In the genomic region with DNA sequence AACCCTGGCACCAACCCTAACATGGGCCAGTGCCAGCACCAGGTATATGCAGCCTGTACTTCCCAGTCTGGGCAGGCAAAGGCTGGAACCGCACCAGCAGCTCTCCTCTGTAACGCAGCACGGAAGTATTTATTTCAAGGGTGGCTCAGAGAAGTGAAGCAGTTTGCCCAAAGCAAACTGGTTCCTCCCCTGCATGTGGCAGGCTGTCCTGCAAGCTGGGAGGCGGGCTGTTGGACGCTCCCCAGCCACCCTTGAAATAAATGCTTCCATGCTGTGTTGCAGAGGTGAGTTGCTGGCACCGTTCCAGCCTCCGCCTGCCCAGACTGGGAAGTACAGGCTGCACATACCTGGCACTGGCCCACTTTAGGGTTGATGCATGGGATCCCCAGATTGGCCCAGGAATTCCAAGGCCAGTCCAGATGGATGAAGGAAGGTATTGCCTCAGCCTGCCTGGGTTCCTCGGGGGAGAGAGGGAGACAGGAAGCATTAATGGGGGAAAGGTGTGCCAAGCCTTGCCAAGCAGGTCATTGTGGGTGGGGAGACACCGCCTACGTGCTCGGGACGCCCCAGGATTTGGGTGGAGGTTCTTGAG, we compare ENCODE assay signal across 2 cellular contexts.
TF ChIP-seq lines count a peak whose summit lies in the region.

No MANE protein-coding gene starts in this region.

TF ChIP-seq in SK-N-SH, 30 proteins besides CTCF, POLR2A, EP300 and RAD21 (continued from another document):
- no peak for TF ChIP-seq ZBTB33 (IDR thresholded peaks at IDR 0.05; ENCODE audit: borderline replicate concordance, low read depth)
- no peak for TF ChIP-seq NRF1 (IDR thresholded peaks at IDR 0.05; ENCODE audit: low read depth, low read length)
- TF ChIP-seq NFIC (IDR thresholded peaks at IDR 0.05; ENCODE audit: borderline replicate concordance) = no peak
- TF ChIP-seq FOXJ3 (CRISPR knock-in tag; IDR thresholded peaks at IDR 0.05) = no peak
- TF ChIP-seq, protein P1, sequence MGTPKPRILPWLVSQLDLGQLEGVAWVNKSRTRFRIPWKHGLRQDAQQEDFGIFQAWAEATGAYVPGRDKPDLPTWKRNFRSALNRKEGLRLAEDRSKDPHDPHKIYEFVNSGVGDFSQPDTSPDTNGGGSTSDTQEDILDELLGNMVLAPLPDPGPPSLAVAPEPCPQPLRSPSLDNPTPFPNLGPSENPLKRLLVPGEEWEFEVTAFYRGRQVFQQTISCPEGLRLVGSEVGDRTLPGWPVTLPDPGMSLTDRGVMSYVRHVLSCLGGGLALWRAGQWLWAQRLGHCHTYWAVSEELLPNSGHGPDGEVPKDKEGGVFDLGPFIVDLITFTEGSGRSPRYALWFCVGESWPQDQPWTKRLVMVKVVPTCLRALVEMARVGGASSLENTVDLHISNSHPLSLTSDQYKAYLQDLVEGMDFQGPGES (IDR thresholded peaks at IDR 0.05; ENCODE audit: low read depth, low read length) = no peak
- TF ChIP-seq MXI1 (IDR thresholded peaks at IDR 0.05; ENCODE audit: low read depth, low read length) = no peak
- TF ChIP-seq GATA2 (CRISPR knock-in tag; IDR thresholded peaks at IDR 0.05) = no peak
- TF ChIP-seq USF2 (IDR thresholded peaks at IDR 0.05; ENCODE audit: borderline replicate concordance, low read depth, low read length) = no peak

TF ChIP-seq in SK-N-SH treated with all-trans-retinoic acid at 6 μM for 48 hours, 23 proteins besides CTCF, POLR2A, EP300 and RAD21 (continued from another document):
- TF ChIP-seq POU6F1 (CRISPR knock-in tag; IDR thresholded peaks at IDR 0.05; ENCODE audit: borderline replicate concordance, low read depth) = no peak
- TF ChIP-seq, protein P2, sequence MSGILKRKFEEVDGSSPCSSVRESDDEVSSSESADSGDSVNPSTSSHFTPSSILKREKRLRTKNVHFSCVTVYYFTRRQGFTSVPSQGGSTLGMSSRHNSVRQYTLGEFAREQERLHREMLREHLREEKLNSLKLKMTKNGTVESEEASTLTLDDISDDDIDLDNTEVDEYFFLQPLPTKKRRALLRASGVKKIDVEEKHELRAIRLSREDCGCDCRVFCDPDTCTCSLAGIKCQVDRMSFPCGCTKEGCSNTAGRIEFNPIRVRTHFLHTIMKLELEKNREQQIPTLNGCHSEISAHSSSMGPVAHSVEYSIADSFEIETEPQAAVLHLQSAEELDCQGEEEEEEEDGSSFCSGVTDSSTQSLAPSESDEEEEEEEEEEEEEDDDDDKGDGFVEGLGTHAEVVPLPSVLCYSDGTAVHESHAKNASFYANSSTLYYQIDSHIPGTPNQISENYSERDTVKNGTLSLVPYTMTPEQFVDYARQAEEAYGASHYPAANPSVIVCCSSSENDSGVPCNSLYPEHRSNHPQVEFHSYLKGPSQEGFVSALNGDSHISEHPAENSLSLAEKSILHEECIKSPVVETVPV (CRISPR knock-in tag; IDR thresholded peaks at IDR 0.05) = no peak
- TF ChIP-seq RARB (CRISPR knock-in tag; IDR thresholded peaks at IDR 0.05) = no peak
- no peak for TF ChIP-seq TCF4 (CRISPR knock-in tag; IDR thresholded peaks at IDR 0.05; ENCODE audit: borderline replicate concordance)
- TF ChIP-seq ARNTL (CRISPR knock-in tag; IDR thresholded peaks at IDR 0.05; ENCODE audit: borderline replicate concordance, low read depth) = no peak
- no peak for TF ChIP-seq ZFP3 (CRISPR knock-in tag; IDR thresholded peaks at IDR 0.05)
- TF ChIP-seq ZNF565 (CRISPR knock-in tag; conservative IDR thresholded peaks at IDR 0.05; ENCODE audit: low read depth) = no peak
- no peak for TF ChIP-seq CREB5 (CRISPR knock-in tag; IDR thresholded peaks at IDR 0.05; ENCODE audit: low read depth)
- no peak for TF ChIP-seq OSR1 (CRISPR knock-in tag; IDR thresholded peaks at IDR 0.05)
